Comparison of ENCODE assay signal across 9 cellular contexts in the genomic region with DNA sequence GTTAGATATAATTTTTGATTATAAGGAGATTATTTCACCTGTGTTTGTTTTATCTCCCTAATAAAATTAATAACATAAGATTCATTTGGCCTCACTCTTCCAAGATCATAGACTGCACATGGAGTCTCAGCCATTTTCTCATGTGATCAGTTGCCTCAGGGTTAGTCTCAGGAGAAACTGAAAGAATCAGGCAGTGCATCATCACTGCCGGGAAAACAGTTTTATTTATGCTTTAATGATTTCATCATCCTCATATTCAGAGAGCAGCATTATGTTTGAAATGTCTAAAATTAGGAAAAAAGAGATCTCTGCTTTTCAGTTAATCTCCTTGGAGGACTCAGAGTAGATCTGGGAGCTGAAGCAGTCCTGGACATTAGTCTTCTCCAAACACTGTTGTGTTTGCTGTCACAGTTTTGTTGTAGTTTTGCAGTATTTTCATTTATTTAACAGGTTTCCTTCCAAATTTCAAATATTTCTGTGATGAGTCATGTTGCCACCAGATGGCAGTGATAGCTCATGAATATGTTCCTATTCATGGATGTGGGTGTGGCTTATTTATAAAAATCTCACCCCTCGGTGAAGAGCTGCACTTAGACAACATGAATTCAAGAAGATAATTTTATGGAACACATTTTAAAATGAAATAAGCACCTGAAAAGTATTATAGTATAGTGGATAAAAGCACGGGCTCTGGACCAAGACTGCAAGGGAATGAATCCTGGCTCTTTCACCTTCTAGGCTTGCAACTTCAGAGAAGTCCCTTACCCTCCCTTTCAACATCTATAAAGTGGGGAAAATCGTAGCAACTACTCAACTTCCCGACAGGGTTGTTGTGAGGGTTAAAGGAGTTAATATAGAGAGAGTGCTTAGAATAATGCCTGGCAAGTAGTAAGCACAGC. TPM values are rescaled to one million over a fixed set of nuclear protein-coding genes. Genes with fewer than 3 reads are reported as not detected.
DNase-seq lines count a peak whose midpoint lies in the region; ATAC-seq and TF ChIP-seq lines count a peak whose summit lies in the region.
"Had no signal": no experiment of that assay in that cellular context is flagged by ENCODE, and none has a peak within 500 bp of the region (broad histone marks: within the 10 kb centered on the region; RNA-seq: fewer than 3 reads in every experiment).

No MANE protein-coding gene starts in this region.

- no peak for TF ChIP-seq EP300 in upper lobe of left lung (IDR thresholded peaks at IDR 0.05)

- H3K4me1 Mint-ChIP-seq in activated T-cell treated with anti-CD3 and anti-CD28 coated beads, Interleukin-2, amount 50 U/mL, for 72 hours (ENCODE audit: low read depth): peaks cover 7% of the 10 kb centered on the region

- H3K9me2 ChIP-seq in Karpas-422 (replicated peaks; ENCODE audit: insufficient read depth, low read length): no peaks in the 10 kb centered on the region

- H3K9me3 ChIP-seq in Karpas-422 (ENCODE audit: low read length) (no peaks in the 10 kb centered on the region), Peyer's patch (no peaks in the 10 kb centered on the region), right lobe of liver (no peaks in the 10 kb centered on the region), upper lobe of left lung (no peaks in the 10 kb centered on the region)

- H3K9ac ChIP-seq in Karpas-422 (ENCODE audit: low read length): no peak overlapping the region

- TF ChIP-seq CTCF in Peyer's patch (IDR thresholded peaks at IDR 0.05) (peak; percentile 23 to 56 (median 55)), right lobe of liver (IDR thresholded peaks at IDR 0.05) (peak; percentile 52 to 70 (median 65)), upper lobe of left lung (IDR thresholded peaks at IDR 0.05) (peak; percentile 14 to 57 (median 37))

- no peaks in the 10 kb centered on the region for H3K27me3 Mint-ChIP-seq in activated T-cell treated with anti-CD3 and anti-CD28 coated beads, Interleukin-2, amount 50 U/mL, for 72 hours (ENCODE audit: low read depth)
- H3K27me3 Mint-ChIP-seq: dendritic cell treated with granulocyte-macrophage colony-stimulating factor and Interleukin-4, amounts not matched to agents 40 ng/mL and 50 ng/mL, for 4 days had no signal

- H3K4me1 ChIP-seq in Karpas-422 (ENCODE audit: low read length) (peaks cover 3% of the 10 kb centered on the region; the same call in 1 of the 2 replicates), Peyer's patch (no peaks in the 10 kb centered on the region), right lobe of liver (peaks cover 0 to 6% (median 3%) of the 10 kb centered on the region in 4 donors), upper lobe of left lung (peaks cover 0 to 6% (median 5%) of the 10 kb centered on the region in 4 donors)

- H4K20me1 ChIP-seq in Karpas-422 (ENCODE audit: insufficient read depth, low read depth, low read length): no peaks in the 10 kb centered on the region

- DNase-seq in activated T-cell treated with anti-CD3 and anti-CD28 coated beads, Interleukin-2, amount 50 U/mL, for 72 hours: peak; percentile 11 to 23
- DNase-seq in activated T-cell treated with anti-CD3 and anti-CD28 coated beads, Interleukin-2, amount 50 U/mL, for 1 hour: no peak
- DNase-seq in Karpas-422 (peak; percentile 87), Peyer's patch (no peak), dedifferentiated amniotic fluid mesenchymal stem cell (ENCODE audit: extremely low spot score) (peak; percentile 82), right lobe of liver (no peak), upper lobe of left lung (no peak)

- peaks cover 40% of the 10 kb centered on the region; the same call in 1 of the 2 replicates for H3K36me3 ChIP-seq in Karpas-422 (ENCODE audit: insufficient read depth, low read length)
- H3K36me3 ChIP-seq in Peyer's patch: peaks cover 0 to 63% (median 0%) of the 10 kb centered on the region in 3 donors
- H3K36me3 ChIP-seq in right lobe of liver: peaks cover 0 to 24% (median 16%) of the 10 kb centered on the region in 4 donors
- peaks cover 15 to 64% (median 36%) of the 10 kb centered on the region in 4 donors for H3K36me3 ChIP-seq in upper lobe of left lung

- no peak overlapping the region for H2AFZ ChIP-seq in Karpas-422 (ENCODE audit: low read length)

- H3K79me2 ChIP-seq in Karpas-422 (ENCODE audit: low read length): no peaks in the 10 kb centered on the region; the same call in 1 of the 2 replicates

- no peak for TF ChIP-seq POLR2A in Peyer's patch (IDR thresholded peaks at IDR 0.05)
- TF ChIP-seq POLR2A in right lobe of liver (IDR thresholded peaks at IDR 0.05): no peak
- TF ChIP-seq POLR2A in upper lobe of left lung (IDR thresholded peaks at IDR 0.05): no peak

- no peaks in the 10 kb centered on the region for H3K27me3 ChIP-seq in Karpas-422 (ENCODE audit: low read length)
- H3K27me3 ChIP-seq in Peyer's patch: no peaks in the 10 kb centered on the region
- no peaks in the 10 kb centered on the region for H3K27me3 ChIP-seq in right lobe of liver
- H3K27me3 ChIP-seq in upper lobe of left lung: no peaks in the 10 kb centered on the region

- H3K27ac ChIP-seq in Karpas-422 (ENCODE audit: low read length): no peak overlapping the region; the same call in 1 of the 2 replicates
- no peak overlapping the region for H3K27ac ChIP-seq in Peyer's patch
- peak overlapping the region in 2 of 3 donors; percentile 5 to 16 for H3K27ac ChIP-seq in right lobe of liver
- H3K27ac ChIP-seq in upper lobe of left lung: no peak overlapping the region

- 33% methylated on average over 5 of the region's 5 CpGs for WGBS in right lobe of liver (ENCODE audit: insufficient coverage, low coverage, low lambda C conversion rate, missing lambda C conversion rate)
- WGBS in upper lobe of left lung, 2 donors: 41 to 42% methylated on average over 5 of the region's 5 CpGs

- no peak overlapping the region for H3K27ac Mint-ChIP-seq in activated T-cell treated with anti-CD3 and anti-CD28 coated beads, Interleukin-2, amount 50 U/mL, for 72 hours
- H3K27ac Mint-ChIP-seq: dendritic cell treated with granulocyte-macrophage colony-stimulating factor and Interleukin-4, amounts not matched to agents 40 ng/mL and 50 ng/mL, for 4 days had no signal

- H3K36me3 Mint-ChIP-seq in activated T-cell treated with anti-CD3 and anti-CD28 coated beads, Interleukin-2, amount 50 U/mL, for 72 hours (ENCODE audit: insufficient read depth in 2 of 2): peaks cover 11 to 39% of the 10 kb centered on the region in 2 donors

- no peak overlapping the region for H3K4me2 ChIP-seq in Karpas-422 (ENCODE audit: low read depth, low read length, poor library complexity, severe bottlenecking)

- H3K4me3 Mint-ChIP-seq in activated T-cell treated with anti-CD3 and anti-CD28 coated beads, Interleukin-2, amount 50 U/mL, for 72 hours: no peak overlapping the region
- H3K4me3 Mint-ChIP-seq: dendritic cell treated with granulocyte-macrophage colony-stimulating factor and Interleukin-4, amounts not matched to agents 40 ng/mL and 50 ng/mL, for 4 days had no signal

- intact Hi-C loops in right lobe of liver (cut with DNase I): no loop called here

- no peak overlapping the region for H3K4me3 ChIP-seq in Karpas-422 (ENCODE audit: low read length)
- H3K4me3 ChIP-seq in Peyer's patch: no peak overlapping the region
- no peak overlapping the region for H3K4me3 ChIP-seq in right lobe of liver
- H3K4me3 ChIP-seq in upper lobe of left lung: no peak overlapping the region

- peak; percentile 32 to 36 for ATAC-seq in activated T-cell treated with anti-CD3 and anti-CD28 coated beads, Interleukin-2, amount 50 U/mL, for 72 hours (replicated peaks in 1 of 2)
- peak; percentile 72 to 89 (median 77) for ATAC-seq in right lobe of liver
- ATAC-seq in upper lobe of left lung (ENCODE audit: low FRiP score in 2 of 2): peak in 1 of 2 donors; percentile 93
- no peak for ATAC-seq in GM21529 (IDR thresholded peaks at IDR 0.05; ENCODE audit: unreplicated experiment)

- H3K9me3 Mint-ChIP-seq in activated T-cell treated with anti-CD3 and anti-CD28 coated beads, Interleukin-2, amount 50 U/mL, for 72 hours: no peaks in the 10 kb centered on the region
- H3K9me3 Mint-ChIP-seq: dendritic cell treated with granulocyte-macrophage colony-stimulating factor and Interleukin-4, amounts not matched to agents 40 ng/mL and 50 ng/mL, for 4 days had no signal

RNA-seq across cellular contexts. Expression of a gene that starts 31.2 kb away (rescaled TPM):
- 10 to 100 TPM; 40.7 to 53.8 TPM for total RNA-seq in activated T-cell treated with anti-CD3 and anti-CD28 coated beads, Interleukin-2, amount 50 U/mL, for 72 hours
- 40.1 and 56.6 TPM in 2 replicates for total RNA-seq in Karpas-422 (2014; rRNA removed; shearing (Covaris generic); ENCODE audit: low replicate concordance)
- total RNA-seq in Peyer's patch: 10 to 100 TPM; 25.8 to 71.0 (median 38.3) TPM
- total RNA-seq in right lobe of liver: 10 to 100 TPM; 21.7 to 34.3 (median 28.8) TPM
- 10 to 100 TPM; 24.8 to 48.6 (median 34.6) TPM for total RNA-seq in upper lobe of left lung

RNA-seq across cellular contexts. Expression of a gene that starts 48.5 kb away (rescaled TPM):
- under 1 TPM; 0.46 to 0.82 TPM for total RNA-seq in activated T-cell treated with anti-CD3 and anti-CD28 coated beads, Interleukin-2, amount 50 U/mL, for 72 hours
- not detected in 2 replicates for total RNA-seq in Karpas-422 (2014; rRNA removed; shearing (Covaris generic); ENCODE audit: low replicate concordance)
- 100 to 1,000 TPM in 3 of 4 donors, 10 to 100 TPM in 1; 31.4 to 156 (median 127) TPM for total RNA-seq in Peyer's patch
- total RNA-seq in right lobe of liver: 100 to 1,000 TPM in 3 of 6 experiments, 10 to 100 TPM in 3; 55.0 to 482 (median 99.6) TPM
- 100 to 1,000 TPM in 4 of 6 donors, 10 to 100 TPM in 2; 37.4 to 258 (median 121) TPM for total RNA-seq in upper lobe of left lung

Comparison
In these comparisons a context has a peak if more than half of its experiments do, and no peak if none do; other contexts are left out.
1. DNase-seq: peak in activated T-cell treated with anti-CD3 and anti-CD28 coated beads, Interleukin-2, amount 50 U/mL, for 72 hours (2 of 2), Karpas-422 (single experiment) and dedifferentiated amniotic fluid mesenchymal stem cell (single experiment); none in activated T-cell treated with anti-CD3 and anti-CD28 coated beads, Interleukin-2, amount 50 U/mL, for 1 hour (single experiment), Peyer's patch (0 of 3), right lobe of liver (0 of 3) and upper lobe of left lung (0 of 2).
2. H3K27ac ChIP-seq: peak in right lobe of liver (2 of 3); none in Karpas-422 (single experiment), Peyer's patch (0 of 4) and upper lobe of left lung (0 of 4).
3. RNA of a gene that starts 48.5 kb away (total RNA-seq): 31.4 to 156 TPM in Peyer's patch, 37.4 to 258 TPM in upper lobe of left lung and 55.0 to 482 TPM in right lobe of liver; 0.46 to 0.82 TPM in activated T-cell treated with anti-CD3 and anti-CD28 coated beads, Interleukin-2, amount 50 U/mL, for 72 hours and not detected in Karpas-422; every median in the first group is over 10 times any median in the second.
4. Peak in every context shown above with its lines, with median percentiles within 50 percentile points of each other: CTCF ChIP-seq.